In the genomic region with DNA sequence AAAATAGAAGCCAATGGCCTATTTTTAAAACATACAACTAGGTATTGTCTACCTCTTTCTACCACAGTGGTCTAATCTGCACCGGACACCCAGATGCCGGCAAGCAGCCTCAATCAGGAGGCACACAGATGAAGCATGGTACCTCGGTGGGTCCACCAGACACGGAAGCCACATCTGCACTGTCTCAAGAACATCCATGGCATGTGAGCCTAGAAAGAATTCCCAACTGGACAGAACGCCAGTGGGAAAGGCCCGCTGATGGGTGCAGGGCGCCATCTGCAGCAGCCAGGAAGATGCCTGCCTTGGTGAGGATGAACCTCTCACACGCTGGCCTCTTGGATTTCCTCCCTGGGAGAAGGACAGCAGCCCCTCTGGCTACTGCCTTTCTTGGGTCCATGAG, we compare ENCODE assay signal across 13 cellular contexts.
DNase-seq lines count a peak whose midpoint lies in the region; ATAC-seq and TF ChIP-seq lines count a peak whose summit lies in the region.
"Had no signal": no experiment of that assay in that cellular context is flagged by ENCODE, and none has a peak within 500 bp of the region (broad histone marks: within the 10 kb centered on the region; RNA-seq: fewer than 3 reads in every experiment).

No MANE protein-coding gene starts in this region.

- H3K4me3 Mint-ChIP-seq in activated T-helper 2 cell treated with anti-CD3 and anti-CD28 coated beads, Interferon-gamma antibody, Interleukin-2, Interleukin-4, amounts not matched to agents 10 μg/mL and 5 μg/mL and 100 μg/mL, durations not matched to agents 14 hours and 24 hours and 36 hours (ENCODE audit: low read depth), result no peak overlapping the region
- H3K4me3 Mint-ChIP-seq: brain had no signal

- H3F3A ChIP-seq in smooth muscle cell (ENCODE audit: low read depth), result peaks cover 6% of the 10 kb centered on the region

- ATAC-seq in DND-41 (ENCODE audit: insufficient read depth, low read depth), result no peak
- no peak for ATAC-seq in HG03520 (IDR thresholded peaks at IDR 0.05; ENCODE audit: unreplicated experiment)
- no peak for ATAC-seq in GM21529 (IDR thresholded peaks at IDR 0.05; ENCODE audit: unreplicated experiment)
- ATAC-seq: activated CD4-positive, CD25-positive, alpha-beta regulatory T cell treated with anti-CD3 and anti-CD28 coated beads, Interleukin-2, amount 50 U/mL, for 24 hours; left lung had no signal

- peaks cover 25% of the 10 kb centered on the region for H3K36me3 Mint-ChIP-seq in activated T-helper 2 cell treated with anti-CD3 and anti-CD28 coated beads, Interferon-gamma antibody, Interleukin-2, Interleukin-4, amounts not matched to agents 10 μg/mL and 5 μg/mL and 100 μg/mL, durations not matched to agents 14 hours and 24 hours and 36 hours (ENCODE audit: low read depth)

- intact Hi-C loops in activated T-helper 2 cell treated with anti-CD3 and anti-CD28 coated beads, Interferon-gamma antibody, Interleukin-2, Interleukin-4, amounts not matched to agents 10 μg/mL and 5 μg/mL and 100 μg/mL, durations not matched to agents 14 hours and 24 hours and 36 hours (cut with micrococcal nuclease), result no loop called here

- H3K79me2 ChIP-seq in DND-41 (ENCODE audit: insufficient read depth, low read length), result peaks cover 80% of the 10 kb centered on the region
- H3K79me2 ChIP-seq in smooth muscle cell (ENCODE audit: low read depth), result peaks cover 61% of the 10 kb centered on the region

- WGBS in smooth muscle cell (ENCODE audit: low lambda C conversion rate), result 96% methylated on average over 8 of the region's 8 CpGs

- H3K4me1 ChIP-seq in DND-41 (ENCODE audit: insufficient read depth, low read length), result peaks cover 28% of the 10 kb centered on the region
- H3K4me1 ChIP-seq in smooth muscle cell (ENCODE audit: low read depth), result peaks cover 8% of the 10 kb centered on the region

- H3K27me3 Mint-ChIP-seq in activated T-helper 2 cell treated with anti-CD3 and anti-CD28 coated beads, Interferon-gamma antibody, Interleukin-2, Interleukin-4, amounts not matched to agents 10 μg/mL and 5 μg/mL and 100 μg/mL, durations not matched to agents 14 hours and 24 hours and 36 hours (ENCODE audit: low read depth), result no peaks in the 10 kb centered on the region
- H3K27me3 Mint-ChIP-seq: brain had no signal

- peaks cover 64% of the 10 kb centered on the region for H3K36me3 ChIP-seq in DND-41 (ENCODE audit: insufficient read depth, low read length)
- H3K36me3 ChIP-seq in smooth muscle cell (ENCODE audit: low read depth), result no peaks in the 10 kb centered on the region

- H3K27ac ChIP-seq in DND-41 (ENCODE audit: low read length) (0 out of 2 replicates have a peak overlapping the region, but pooled peaks have one; percentile 5), layer of hippocampus (ENCODE audit: low read depth, low read length) (peak overlapping the region; percentile 64), smooth muscle cell (ENCODE audit: low read depth) (peak overlapping the region; percentile 65)

- H3K4me2 ChIP-seq in DND-41 (ENCODE audit: insufficient read depth, low read length) (no peak overlapping the region), smooth muscle cell (peak overlapping the region; percentile 61)

- peaks cover 34% of the 10 kb centered on the region for H4K20me1 ChIP-seq in DND-41 (ENCODE audit: insufficient read depth, low read length)
- H4K20me1 ChIP-seq in smooth muscle cell (ENCODE audit: low read depth), result peaks cover 66% of the 10 kb centered on the region

- no peak overlapping the region for H3K4me3 ChIP-seq in DND-41 (ENCODE audit: low read depth in 1 of 2, low read length in 2 of 2)
- H3K4me3 ChIP-seq in smooth muscle cell, result no peak overlapping the region
- H3K4me3 ChIP-seq: left lung had no signal

- H2AFZ ChIP-seq in DND-41 (ENCODE audit: low read depth, low read length) (no peak overlapping the region), smooth muscle cell (ENCODE audit: low read depth) (no peak overlapping the region)

- no peaks in the 10 kb centered on the region for H3K9me3 Mint-ChIP-seq in activated T-helper 2 cell treated with anti-CD3 and anti-CD28 coated beads, Interferon-gamma antibody, Interleukin-2, Interleukin-4, amounts not matched to agents 10 μg/mL and 5 μg/mL and 100 μg/mL, durations not matched to agents 14 hours and 24 hours and 36 hours
- H3K9me3 Mint-ChIP-seq: brain had no signal

- DNase-seq in DND-41 (no peak), smooth muscle cell (lab: John Stamatoyannopoulos, UW; ENCODE audit: unreplicated experiment) (no peak), NCI-H226 (no peak), HUDEP-2 (lab: John Stamatoyannopoulos, UW; ENCODE audit: unreplicated experiment in 76 of 76) (no peak)
- DNase-seq in activated T-helper 2 cell treated with anti-CD3 and anti-CD28 coated beads, Interferon-gamma antibody, Interleukin-2, Interleukin-4, amounts not matched to agents 10 μg/mL and 5 μg/mL and 100 μg/mL, durations not matched to agents 14 hours and 24 hours and 36 hours (ENCODE audit: low spot score), result no peak
- DNase-seq: activated T-cell treated with anti-CD3 and anti-CD28 coated beads for 4 hours, left lung, MV-4-11 had no signal

- H3K27me3 ChIP-seq in DND-41 (ENCODE audit: insufficient read depth, low read length, poor library complexity) (no peaks in the 10 kb centered on the region), layer of hippocampus (ENCODE audit: control insufficient read depth, insufficient read depth, low read length) (no peaks in the 10 kb centered on the region), smooth muscle cell (ENCODE audit: low read depth) (no peaks in the 10 kb centered on the region)
- H3K27me3 ChIP-seq: left lung had no signal

- H3K9ac ChIP-seq in DND-41 (ENCODE audit: low read depth, low read length) (no peak overlapping the region), smooth muscle cell (ENCODE audit: low read depth) (no peak overlapping the region)

- H3K9me3 ChIP-seq in DND-41 (ENCODE audit: insufficient read depth, low read length, severe bottlenecking) (no peaks in the 10 kb centered on the region), smooth muscle cell (replicated peaks; ENCODE audit: low read depth) (no peaks in the 10 kb centered on the region)
- H3K9me3 ChIP-seq: left lung had no signal

- peak overlapping the region; percentile 77 for H3K27ac Mint-ChIP-seq in activated T-helper 2 cell treated with anti-CD3 and anti-CD28 coated beads, Interferon-gamma antibody, Interleukin-2, Interleukin-4, amounts not matched to agents 10 μg/mL and 5 μg/mL and 100 μg/mL, durations not matched to agents 14 hours and 24 hours and 36 hours

- peaks cover 69% of the 10 kb centered on the region for H3K4me1 Mint-ChIP-seq in activated T-helper 2 cell treated with anti-CD3 and anti-CD28 coated beads, Interferon-gamma antibody, Interleukin-2, Interleukin-4, amounts not matched to agents 10 μg/mL and 5 μg/mL and 100 μg/mL, durations not matched to agents 14 hours and 24 hours and 36 hours (ENCODE audit: low read depth)

- TF ChIP-seq CTCF in DND-41 (IDR thresholded peaks at IDR 0.05; ENCODE audit: borderline replicate concordance, extremely low read depth, low read length, poor library complexity, severe bottlenecking), result no peak
- no peak for TF ChIP-seq CTCF in smooth muscle cell (IDR thresholded peaks at IDR 0.05; ENCODE audit: borderline replicate concordance, insufficient read depth, poor library complexity, severe bottlenecking)

Comparison
In these comparisons a context has a peak if more than half of its experiments do, and no peak if none do; other contexts are left out.
1. H3K27ac ChIP-seq: peak in every context shown above with its lines; median percentile 65 in smooth muscle cell; 64 in layer of hippocampus; 5 in DND-41.